In genomic region chr12:13976880-13977279, GRCh38 we compare ENCODE assay signal across 21 cellular contexts. TPM values are rescaled to one million over a fixed set of nuclear protein-coding genes. Genes with fewer than 3 reads are reported as not detected.
A peak's percentile ranks its signal among the peaks of the same experiment; 100 is the strongest.
DNase-seq lines count a peak whose midpoint lies in the region; ATAC-seq and TF ChIP-seq lines count a peak whose summit lies in the region.
"Had no signal": no experiment of that assay in that cellular context is flagged by ENCODE, and none has a peak within 500 bp of the region (broad histone marks: within the 10 kb centered on the region; RNA-seq: fewer than 3 reads in every experiment).

No MANE protein-coding gene starts in this region.

- DNase-seq in BE2C (no peak), OCI-LY7 (ENCODE audit: low spot score) (no peak), inferior parietal cortex (ENCODE audit: extremely low spot score) (peak; percentile 49), Right ventricle myocardium superior (no peak), glomerular visceral epithelial cell (ENCODE audit: extremely low spot score) (no peak)
- DNase-seq in stimulated activated CD4-positive, alpha-beta T cell treated with anti-CD3 and anti-CD28 coated beads, Interleukin-2, amount 100 ng/mL, for 24 hours = no peak
- DNase-seq: Calu3; CD4-positive, alpha-beta T cell; Kasumi-1; MG63; NCI-H1105; NCI-H1694; NCI-H2081 treated with DMSO at 0.1 percent for 48 hours; SHP77 treated with DMSO at 0.1 percent for 48 hours; T-helper 17 cell had no signal

- TF ChIP-seq CTCF in BE2C (IDR thresholded peaks at IDR 0.05; ENCODE audit: low read depth, low read length) (peak; percentile 12; the same call in 1 of the 2 replicates), GM12875 (IDR thresholded peaks at IDR 0.05; ENCODE audit: borderline replicate concordance, insufficient read depth, low read depth, low read length) (peak; percentile 30; the same call in 1 of the 2 replicates), OCI-LY7 (conservative IDR thresholded peaks at IDR 0.05; ENCODE audit: low read length) (0 out of 2 replicates have a peak, but pooled peaks have one; percentile 29)

- CTCF ChIA-PET in OCI-LY7 (lab: Charles Lee; ENCODE audit: unreplicated experiment) = no interaction called here

- H3K4me2 ChIP-seq in OCI-LY7 (ENCODE audit: low read length) = no peak overlapping the region

- no peak overlapping the region for H3K27ac ChIP-seq in OCI-LY7 (ENCODE audit: low read depth, low read length, poor library complexity, severe bottlenecking)

- no peak overlapping the region for H2AFZ ChIP-seq in OCI-LY7 (ENCODE audit: low read length)

- H3K4me3 ChIP-seq in BE2C (ENCODE audit: low read depth, low read length) = no peak overlapping the region
- no peak overlapping the region for H3K4me3 ChIP-seq in GM12875 (ENCODE audit: low read depth, low read length)
- H3K4me3 ChIP-seq in OCI-LY7 (ENCODE audit: low read depth, low read length, poor library complexity, severe bottlenecking) = no peak overlapping the region
- H3K4me3 ChIP-seq: HAP-1, MG63 had no signal

- H3K4me1 ChIP-seq in BE2C (no peaks in the 10 kb centered on the region), OCI-LY7 (ENCODE audit: insufficient read depth, low read length, poor library complexity, severe bottlenecking) (no peaks in the 10 kb centered on the region)
- H3K4me1 ChIP-seq: HAP-1 had no signal

- H4K20me1 ChIP-seq in OCI-LY7 (ENCODE audit: insufficient read depth, low read length) = no peaks in the 10 kb centered on the region

- H3K79me2 ChIP-seq in OCI-LY7 (ENCODE audit: insufficient read depth, low read depth, low read length) = no peaks in the 10 kb centered on the region

- BruUV-seq in OCI-LY7 (replicated peaks; lab: Mats Ljungman, UMichigan) = no TSS peak

- intact Hi-C loops in OCI-LY7 (cut with micrococcal nuclease; ENCODE audit: unreplicated experiment) (no loop called here), Right ventricle myocardium superior (cut with DNase I) (no loop called here)

- POLR2A ChIA-PET in OCI-LY7 (lab: Charles Lee) = no interaction called here

- H3K9me3 ChIP-seq in BE2C (no peaks in the 10 kb centered on the region), OCI-LY7 (ENCODE audit: low read length) (no peaks in the 10 kb centered on the region)
- H3K9me3 ChIP-seq: HAP-1, MG63 had no signal

- ATAC-seq in Right ventricle myocardium superior (ENCODE audit: poor library complexity) = no peak
- ATAC-seq: T-helper 17 cell had no signal

- H3K36me3 ChIP-seq in BE2C (no peaks in the 10 kb centered on the region), OCI-LY7 (ENCODE audit: insufficient read depth, low read length) (no peaks in the 10 kb centered on the region)
- H3K36me3 ChIP-seq: HAP-1, MG63 had no signal

- no peaks in the 10 kb centered on the region for H3K9me2 ChIP-seq in OCI-LY7 (ENCODE audit: insufficient read depth, low read length)

- peaks cover 32% of the 10 kb centered on the region for H3K27me3 ChIP-seq in BE2C

RNA-seq across cellular contexts. Expression of gene GRIN2B, which starts 4.5 kb away (rescaled TPM):
- 0.02 TPM for polyA plus RNA-seq in BE2C (2012; ENCODE audit: insufficient read depth, insufficient read length, low read depth)
- total RNA-seq in OCI-LY7 (2014; rRNA removed; shearing (Covaris generic)) = under 0.01 and 0.03 TPM in 2 replicates
- total RNA-seq in OCI-LY7 (2022) (not detected in 2 replicates), Right ventricle myocardium superior (0.03 TPM)
- total RNA-seq: CD4-positive, alpha-beta T cell; NCI-H460; RPMI7951; T-helper 17 cell had no signal
- polyA plus RNA-seq: AG04450, IgD-negative memory B cell had no signal
